8 cellular contexts compared by ENCODE assay signal in the genomic region with DNA sequence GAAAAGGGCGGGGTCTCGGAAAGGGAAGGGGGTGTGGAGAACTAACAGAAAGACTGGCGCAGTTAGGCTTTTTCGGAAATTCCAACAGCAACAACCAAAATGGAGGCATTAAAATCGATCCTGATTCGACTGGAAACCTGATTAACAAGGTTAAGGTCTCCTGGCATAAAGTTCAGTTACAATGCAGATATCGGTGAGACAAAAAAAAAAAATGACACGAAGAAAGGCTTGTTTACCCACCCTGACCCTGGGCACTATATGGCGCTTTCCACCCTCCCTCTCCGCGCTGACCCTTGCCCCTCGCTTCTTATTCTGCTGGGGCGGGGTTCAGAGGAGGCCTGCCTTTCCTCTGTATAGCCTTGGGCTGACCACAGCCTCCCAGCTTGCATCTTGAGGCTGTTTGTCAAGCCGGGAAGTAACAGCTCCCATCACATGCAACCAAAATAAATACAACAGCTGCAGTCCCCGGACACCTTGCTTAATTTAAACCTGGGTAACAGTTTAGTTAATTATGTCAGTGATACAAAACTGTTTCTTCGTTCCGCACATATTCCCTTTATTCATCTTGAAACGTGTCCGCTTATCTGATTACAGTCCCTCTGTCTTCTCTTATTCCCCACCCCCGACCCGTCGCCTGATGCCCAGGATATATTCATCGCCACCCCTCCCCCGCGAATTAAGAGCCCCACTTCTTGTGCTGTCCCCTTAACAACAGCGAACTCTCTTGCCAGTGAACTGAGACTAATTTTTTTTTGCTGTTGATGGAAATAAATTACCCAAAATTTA. TPM values are rescaled to one million over a fixed set of nuclear protein-coding genes. Genes with fewer than 3 reads are reported as not detected.
DNase-seq lines count a peak whose midpoint lies in the region; ATAC-seq and TF ChIP-seq lines count a peak whose summit lies in the region.

No MANE protein-coding gene starts in this region.

- peak overlapping the region; percentile 100 for H3K27ac Mint-ChIP-seq in T-helper 2 cell treated with Interferon-gamma antibody and Interleukin-4, amounts not matched to agents 5 μg/mL and 100 μg/mL, for 36 hours

- ATAC-seq in GM21576 (IDR thresholded peaks at IDR 0.05; ENCODE audit: unreplicated experiment) (peak; percentile 7), sciatic nerve (peak; percentile 76)

- no peaks in the 10 kb centered on the region for H3K9me3 Mint-ChIP-seq in T-helper 2 cell treated with Interferon-gamma antibody and Interleukin-4, amounts not matched to agents 5 μg/mL and 100 μg/mL, for 36 hours

- H3K4me1 Mint-ChIP-seq in T-helper 2 cell treated with Interferon-gamma antibody and Interleukin-4, amounts not matched to agents 5 μg/mL and 100 μg/mL, for 36 hours (ENCODE audit: low read depth) = peaks cover 30% of the 10 kb centered on the region

- intact Hi-C loops in sciatic nerve (cut with DNase I) = no loop called here

- no peaks in the 10 kb centered on the region for H3K27me3 Mint-ChIP-seq in T-helper 2 cell treated with Interferon-gamma antibody and Interleukin-4, amounts not matched to agents 5 μg/mL and 100 μg/mL, for 36 hours (ENCODE audit: low read depth)

- H3K4me3 Mint-ChIP-seq in T-helper 2 cell treated with Interferon-gamma antibody and Interleukin-4, amounts not matched to agents 5 μg/mL and 100 μg/mL, for 36 hours = peak overlapping the region; percentile 97

- H3K4me3 ChIP-seq in LNCaP clone FGC (ENCODE audit: low read depth, low read length) = peak overlapping the region; percentile 86
- H3K4me3 ChIP-seq in brain microvascular endothelial cell (ENCODE audit: low read depth, low read length) = peak overlapping the region; percentile 66
- H3K4me3 ChIP-seq in iPS-11a (ENCODE audit: low read depth, low read length) = peak overlapping the region; percentile 85

- DNase-seq in DMS79 (lab: John Stamatoyannopoulos, UW) (peak; percentile 39), LNCaP clone FGC (ENCODE audit: low read depth) (no peak), brain microvascular endothelial cell (peak; percentile 78), sciatic nerve (ENCODE audit: low spot score) (peak; percentile 86), cortex of kidney (lab: John Stamatoyannopoulos, UW) (no peak)
- no peak for DNase-seq in T-helper 2 cell treated with Interferon-gamma antibody and Interleukin-4, amounts not matched to agents 5 μg/mL and 100 μg/mL, for 36 hours (ENCODE audit: low spot score)

- no peaks in the 10 kb centered on the region for H3K36me3 ChIP-seq in brain microvascular endothelial cell (replicated peaks)

- peak overlapping the region; percentile 95 for H3K27ac ChIP-seq in brain microvascular endothelial cell

- in situ Hi-C loops in brain microvascular endothelial cell (cut with HindIII; ENCODE audit: low pct_ligation_motif_present, low sequenced_read_pairs) = no loop called here

- TF ChIP-seq CTCF in LNCaP clone FGC (IDR thresholded peaks at IDR 0.05; ENCODE audit: control insufficient read depth, extremely low read depth, insufficient read depth) = no peak
- TF ChIP-seq CTCF in brain microvascular endothelial cell (IDR thresholded peaks at IDR 0.05; ENCODE audit: low read depth, low read length, missing control alignments) = no peak

- peaks cover 21% of the 10 kb centered on the region for H3K36me3 Mint-ChIP-seq in T-helper 2 cell treated with Interferon-gamma antibody and Interleukin-4, amounts not matched to agents 5 μg/mL and 100 μg/mL, for 36 hours (ENCODE audit: low read depth)

- H3K27me3 ChIP-seq in brain microvascular endothelial cell (replicated peaks) = no peaks in the 10 kb centered on the region

RNA-seq across cellular contexts. Expression of gene PJA2, which starts 0.8 kb away (rescaled TPM):
- total RNA-seq in sciatic nerve = 143 TPM

Comparison
In these comparisons a context has a peak if more than half of its experiments do, and no peak if none do; other contexts are left out.
1. DNase-seq: peak in DMS79 (single experiment), brain microvascular endothelial cell (single experiment) and sciatic nerve (single experiment); none in LNCaP clone FGC (single experiment), T-helper 2 cell treated with Interferon-gamma antibody and Interleukin-4, amounts not matched to agents 5 μg/mL and 100 μg/mL, for 36 hours (single experiment) and cortex of kidney (single experiment).
2. Peak in every context shown above with its lines, with median percentiles within 50 percentile points of each other: H3K4me3 ChIP-seq.